Comparison of ENCODE assay signal across 20 cellular contexts in genomic region chr7:124810605-124811004, GRCh38. TPM values are rescaled to one million over a fixed set of nuclear protein-coding genes. Genes with fewer than 3 reads are reported as not detected.
"Had no signal": no experiment of that assay in that cellular context is flagged by ENCODE, and none has a peak within 500 bp of the region (broad histone marks: within the 10 kb centered on the region; RNA-seq: fewer than 3 reads in every experiment).

No MANE protein-coding gene starts in this region.

- H3K27me3 Mint-ChIP-seq: stimulated activated memory B cell treated with anti-CD40 and anti-IgM and Interleukin-4, amounts not matched to agents 10 μg/mL and 1 μg/mL and 100 μg/mL, for 72 hours had no signal

- H3K9me3 ChIP-seq: colonic mucosa, esophagus squamous epithelium, heart right ventricle, psoas muscle, spleen had no signal

- DNase-seq: colonic mucosa; dermis blood vessel endothelial cell; esophagus squamous epithelium; foreskin fibroblast; heart right ventricle; hypothalamus; islet precursor cell; mammary epithelial cell; natural killer cell; psoas muscle; spleen; stimulated activated CD4-positive, alpha-beta T cell treated with anti-CD3 and anti-CD28 coated beads, Interleukin-15, amount 100 ng/mL, for 24 hours; stimulated activated CD4-positive, alpha-beta T cell treated with anti-CD3 and anti-CD28 coated beads, Interleukin-1b, Interleukin-23, amount 100 ng/mL, for 48 hours; stimulated activated CD4-positive, alpha-beta T cell treated with anti-CD3 and anti-CD28 coated beads, Interleukin-4, amount 100 ng/mL, for 24 hours; trophoblast cell had no signal

- H3K27ac Mint-ChIP-seq: natural killer cell; stimulated activated memory B cell treated with anti-CD40 and anti-IgM and Interleukin-4, amounts not matched to agents 10 μg/mL and 1 μg/mL and 100 μg/mL, for 72 hours; stimulated activated naive CD8-positive, alpha-beta T cell treated with anti-CD3 and anti-CD28 coated beads, Interleukin-15, Interleukin-2, amounts not matched to agents 100 ng/mL and 50 ng/mL, for 24 hours had no signal

- H3K9ac ChIP-seq: parathyroid adenoma had no signal

- H3K9me3 Mint-ChIP-seq: natural killer cell; stimulated activated memory B cell treated with anti-CD40 and anti-IgM and Interleukin-4, amounts not matched to agents 10 μg/mL and 1 μg/mL and 100 μg/mL, for 72 hours; stimulated activated naive CD8-positive, alpha-beta T cell treated with anti-CD3 and anti-CD28 coated beads, Interleukin-15, Interleukin-2, amounts not matched to agents 100 ng/mL and 50 ng/mL, for 24 hours had no signal

- H3K4me1 ChIP-seq: colonic mucosa, esophagus squamous epithelium, heart right ventricle, parathyroid adenoma, spleen had no signal

- H3K4me1 Mint-ChIP-seq: natural killer cell; stimulated activated memory B cell treated with anti-CD40 and anti-IgM and Interleukin-4, amounts not matched to agents 10 μg/mL and 1 μg/mL and 100 μg/mL, for 72 hours had no signal

- H3K4me3 ChIP-seq: colonic mucosa, esophagus squamous epithelium, heart right ventricle, psoas muscle, spleen had no signal

- H3K4me3 Mint-ChIP-seq: natural killer cell; stimulated activated memory B cell treated with anti-CD40 and anti-IgM and Interleukin-4, amounts not matched to agents 10 μg/mL and 1 μg/mL and 100 μg/mL, for 72 hours; stimulated activated naive CD8-positive, alpha-beta T cell treated with anti-CD3 and anti-CD28 coated beads, Interleukin-15, Interleukin-2, amounts not matched to agents 100 ng/mL and 50 ng/mL, for 24 hours had no signal

- H3K36me3 Mint-ChIP-seq: natural killer cell; stimulated activated memory B cell treated with anti-CD40 and anti-IgM and Interleukin-4, amounts not matched to agents 10 μg/mL and 1 μg/mL and 100 μg/mL, for 72 hours had no signal

- H3K27me3 ChIP-seq: colonic mucosa, heart right ventricle had no signal

- H3K36me3 ChIP-seq: colonic mucosa, esophagus squamous epithelium, heart right ventricle, spleen had no signal

- ATAC-seq: heart right ventricle; left lobe of liver; natural killer cell; psoas muscle; sciatic nerve; stimulated activated memory B cell treated with anti-CD40 and anti-IgM and Interleukin-4, amounts not matched to agents 10 μg/mL and 1 μg/mL and 100 μg/mL, for 72 hours had no signal

- H3K27ac ChIP-seq: colonic mucosa, esophagus squamous epithelium, heart right ventricle, parathyroid adenoma, psoas muscle, spleen had no signal

RNA-seq across cellular contexts. Expression of gene GPR37, which starts 45.0 kb away (rescaled TPM):
- total RNA-seq: natural killer cell had no signal
